20 cellular contexts compared by ENCODE assay signal in the genomic region with DNA sequence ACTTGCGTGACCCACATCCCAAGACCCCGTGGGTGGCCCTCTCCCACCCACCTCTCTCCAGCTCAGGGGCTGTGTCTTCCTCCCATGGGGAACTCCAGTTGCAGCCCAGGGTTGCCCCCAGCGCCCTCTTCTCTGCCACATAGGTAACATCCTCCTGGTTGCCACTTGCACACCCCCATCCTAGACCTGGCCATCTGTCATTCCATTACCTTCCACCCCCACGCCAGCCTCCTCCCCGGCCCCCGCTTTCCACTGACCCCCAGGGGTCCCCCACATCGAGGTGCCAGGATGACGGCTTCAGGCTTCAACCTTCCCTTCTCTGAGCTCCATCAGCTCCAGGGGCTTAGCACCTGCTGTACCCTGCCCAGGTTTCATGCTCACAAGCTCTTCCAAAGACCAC. TPM values are rescaled to one million over a fixed set of nuclear protein-coding genes. Genes with fewer than 3 reads are reported as not detected.
A peak's percentile ranks its signal among the peaks of the same experiment; 100 is the strongest.
DNase-seq lines count a peak whose midpoint lies in the region; ATAC-seq, FAIRE-seq and TF ChIP-seq lines count a peak whose summit lies in the region.
"Had no signal": no experiment of that assay in that cellular context is flagged by ENCODE, and none has a peak within 500 bp of the region (broad histone marks: within the 10 kb centered on the region; RNA-seq: fewer than 3 reads in every experiment).

No MANE protein-coding gene starts in this region.

- 97% methylated on average over 4 of the region's 8 CpGs; no CpG with 5 or more reads in 1 of the 2 donors for WGBS in gastroesophageal sphincter (ENCODE audit: low coverage in 1 of 2), 2 donors

- TF ChIP-seq POLR2A in gastroesophageal sphincter (IDR thresholded peaks at IDR 0.05) = no peak

- H3K27me3 ChIP-seq in gastroesophageal sphincter = no peaks in the 10 kb centered on the region

- no peak overlapping the region for H3K9ac ChIP-seq in kidney (ENCODE audit: low read length in 2 of 2)

- no peak for TF ChIP-seq EP300 in gastroesophageal sphincter (IDR thresholded peaks at IDR 0.05)

- H3K27me3 Mint-ChIP-seq in activated naive CD8-positive, alpha-beta T cell treated with anti-CD3 and anti-CD28 coated beads, Interleukin-2, amount 50 U/mL, for 24 hours = no peaks in the 10 kb centered on the region
- no peaks in the 10 kb centered on the region for H3K27me3 Mint-ChIP-seq in activated naive CD8-positive, alpha-beta T cell treated with anti-CD3 and anti-CD28 coated beads for 36 hours
- no peaks in the 10 kb centered on the region for H3K27me3 Mint-ChIP-seq in activated T-helper 17 cell treated with anti-CD3 and anti-CD28 coated beads, Interleukin-2, amount 50 U/mL, for 72 hours
- peaks cover 0 to 8% of the 10 kb centered on the region in 2 donors for H3K27me3 Mint-ChIP-seq in stimulated activated naive B cell treated with anti-CD40 and anti-IgM and Interleukin-4, amounts not matched to agents 10 μg/mL and 1 μg/mL and 100 μg/mL, for 72 hours

- H3K9me3 Mint-ChIP-seq in activated naive CD8-positive, alpha-beta T cell treated with anti-CD3 and anti-CD28 coated beads, Interleukin-2, amount 50 U/mL, for 24 hours = no peaks in the 10 kb centered on the region
- H3K9me3 Mint-ChIP-seq in activated naive CD8-positive, alpha-beta T cell treated with anti-CD3 and anti-CD28 coated beads for 36 hours = peaks cover 9% of the 10 kb centered on the region
- no peaks in the 10 kb centered on the region for H3K9me3 Mint-ChIP-seq in activated T-helper 17 cell treated with anti-CD3 and anti-CD28 coated beads, Interleukin-2, amount 50 U/mL, for 72 hours
- peaks cover 5 to 12% of the 10 kb centered on the region in 2 donors for H3K9me3 Mint-ChIP-seq in stimulated activated naive B cell treated with anti-CD40 and anti-IgM and Interleukin-4, amounts not matched to agents 10 μg/mL and 1 μg/mL and 100 μg/mL, for 72 hours

- H3K27ac Mint-ChIP-seq in activated naive CD8-positive, alpha-beta T cell treated with anti-CD3 and anti-CD28 coated beads, Interleukin-2, amount 50 U/mL, for 24 hours = peak overlapping the region; percentile 60
- no peak overlapping the region for H3K27ac Mint-ChIP-seq in activated naive CD8-positive, alpha-beta T cell treated with anti-CD3 and anti-CD28 coated beads for 36 hours
- H3K27ac Mint-ChIP-seq in activated T-helper 17 cell treated with anti-CD3 and anti-CD28 coated beads, Interleukin-2, amount 50 U/mL, for 72 hours = no peak overlapping the region
- peak overlapping the region; percentile 51 for H3K27ac Mint-ChIP-seq in stimulated activated naive B cell treated with anti-CD40 and anti-IgM and Interleukin-4, amounts not matched to agents 10 μg/mL and 1 μg/mL and 100 μg/mL, for 72 hours
- H3K27ac Mint-ChIP-seq: GM23338 had no signal

- H3K27ac ChIP-seq in kidney (ENCODE audit: low read depth in 2 of 2, low read length in 2 of 2) (no peak overlapping the region), gastroesophageal sphincter (no peak overlapping the region)
- H3K27ac ChIP-seq: 22Rv1, A549, C4-2B had no signal

- H3K9me3 ChIP-seq in kidney (ENCODE audit: control insufficient read depth in 1 of 2, low read length in 2 of 2) = no peaks in the 10 kb centered on the region
- peaks cover 0 to 6% (median 0%) of the 10 kb centered on the region in 3 donors for H3K9me3 ChIP-seq in gastroesophageal sphincter
- H3K9me3 ChIP-seq: A549 had no signal

- no peak overlapping the region for H3K4me3 Mint-ChIP-seq in activated naive CD8-positive, alpha-beta T cell treated with anti-CD3 and anti-CD28 coated beads, Interleukin-2, amount 50 U/mL, for 24 hours
- H3K4me3 Mint-ChIP-seq in activated naive CD8-positive, alpha-beta T cell treated with anti-CD3 and anti-CD28 coated beads for 36 hours = no peak overlapping the region
- H3K4me3 Mint-ChIP-seq in activated T-helper 17 cell treated with anti-CD3 and anti-CD28 coated beads, Interleukin-2, amount 50 U/mL, for 72 hours = no peak overlapping the region
- no peak overlapping the region for H3K4me3 Mint-ChIP-seq in stimulated activated naive B cell treated with anti-CD40 and anti-IgM and Interleukin-4, amounts not matched to agents 10 μg/mL and 1 μg/mL and 100 μg/mL, for 72 hours
- H3K4me3 Mint-ChIP-seq: CD4-positive, alpha-beta memory T cell; GM23338 had no signal

- H3K4me3 ChIP-seq in kidney (ENCODE audit: low read length in 2 of 2) = no peak overlapping the region
- H3K4me3 ChIP-seq in gastroesophageal sphincter = no peak overlapping the region
- H3K4me3 ChIP-seq: A549, GM23338 had no signal

- peak; percentile 33 for ATAC-seq in activated naive CD8-positive, alpha-beta T cell treated with anti-CD3 and anti-CD28 coated beads, Interleukin-2, amount 50 U/mL, for 24 hours
- ATAC-seq in activated T-helper 17 cell treated with anti-CD3 and anti-CD28 coated beads, Interleukin-2, amount 50 U/mL, for 72 hours (replicated peaks) = peak; percentile 7
- ATAC-seq in stimulated activated naive B cell treated with anti-CD40 and anti-IgM and Interleukin-4, amounts not matched to agents 10 μg/mL and 1 μg/mL and 100 μg/mL, for 72 hours (replicated peaks) = no peak
- ATAC-seq in left colon = no peak
- no peak for ATAC-seq in gastroesophageal sphincter
- ATAC-seq: A549, GM23338 had no signal

- intact Hi-C loops in kidney (cut with DNase I) (no loop called here), left colon (cut with DNase I, micrococcal nuclease) (no loop called here)

- H3K4me1 ChIP-seq in kidney (ENCODE audit: control insufficient read depth in 1 of 2, insufficient read depth in 1 of 2, low read depth in 1 of 2, low read length in 2 of 2) (no peaks in the 10 kb centered on the region), gastroesophageal sphincter (no peaks in the 10 kb centered on the region)
- H3K4me1 ChIP-seq: A549 had no signal

- peaks cover 2% of the 10 kb centered on the region for H3K4me1 Mint-ChIP-seq in activated naive CD8-positive, alpha-beta T cell treated with anti-CD3 and anti-CD28 coated beads, Interleukin-2, amount 50 U/mL, for 24 hours
- H3K4me1 Mint-ChIP-seq in activated naive CD8-positive, alpha-beta T cell treated with anti-CD3 and anti-CD28 coated beads for 36 hours = no peaks in the 10 kb centered on the region
- peaks cover 5% of the 10 kb centered on the region for H3K4me1 Mint-ChIP-seq in activated T-helper 17 cell treated with anti-CD3 and anti-CD28 coated beads, Interleukin-2, amount 50 U/mL, for 72 hours
- peaks cover 0 to 2% of the 10 kb centered on the region in 2 donors for H3K4me1 Mint-ChIP-seq in stimulated activated naive B cell treated with anti-CD40 and anti-IgM and Interleukin-4, amounts not matched to agents 10 μg/mL and 1 μg/mL and 100 μg/mL, for 72 hours
- H3K4me1 Mint-ChIP-seq: GM23338 had no signal

- H3K36me3 ChIP-seq in kidney (ENCODE audit: control insufficient read depth in 1 of 2, insufficient read depth in 2 of 2, low read length in 2 of 2) (no peaks in the 10 kb centered on the region), gastroesophageal sphincter (no peaks in the 10 kb centered on the region)

- DNase-seq in activated naive CD8-positive, alpha-beta T cell treated with anti-CD3 and anti-CD28 coated beads, Interleukin-2, amount 50 U/mL, for 24 hours = no peak
- DNase-seq in activated naive CD8-positive, alpha-beta T cell treated with anti-CD3 and anti-CD28 coated beads for 36 hours = no peak
- DNase-seq in kidney (peak; percentile 55), SW480 (ENCODE audit: low spot score) (no peak), left colon (no peak)
- DNase-seq in stimulated activated naive B cell treated with anti-CD40 and anti-IgM and Interleukin-4, amounts not matched to agents 10 μg/mL and 1 μg/mL and 100 μg/mL, for 72 hours = no peak
- DNase-seq: AML-193; Calu3; CD4-positive, alpha-beta memory T cell; DMS79 treated with DMSO at 0.1 percent for 48 hours; GF-D8; HCEC 1CT had no signal

- no peak for FAIRE-seq in kidney (lab: Jason Lieb, UNC)
- FAIRE-seq: A549, H54, HTR-8/SVneo had no signal

- TF ChIP-seq CTCF in kidney (IDR thresholded peaks at IDR 0.05; ENCODE audit: borderline replicate concordance, extremely low read depth, insufficient read depth) (no peak), gastroesophageal sphincter (IDR thresholded peaks at IDR 0.05) (no peak)

- H3K36me3 Mint-ChIP-seq in activated naive CD8-positive, alpha-beta T cell treated with anti-CD3 and anti-CD28 coated beads, Interleukin-2, amount 50 U/mL, for 24 hours (ENCODE audit: low read depth) = no peaks in the 10 kb centered on the region
- no peaks in the 10 kb centered on the region for H3K36me3 Mint-ChIP-seq in activated naive CD8-positive, alpha-beta T cell treated with anti-CD3 and anti-CD28 coated beads for 36 hours
- H3K36me3 Mint-ChIP-seq in activated T-helper 17 cell treated with anti-CD3 and anti-CD28 coated beads, Interleukin-2, amount 50 U/mL, for 72 hours (ENCODE audit: low read depth) = no peaks in the 10 kb centered on the region
- H3K36me3 Mint-ChIP-seq in stimulated activated naive B cell treated with anti-CD40 and anti-IgM and Interleukin-4, amounts not matched to agents 10 μg/mL and 1 μg/mL and 100 μg/mL, for 72 hours = peaks cover 5 to 8% of the 10 kb centered on the region in 2 donors

RNA-seq across cellular contexts. Expression of gene IL3RA, which starts 28.1 kb away (rescaled TPM):
- under 1 TPM in 1 of 2 experiments, not detected in 1; 0.29 TPM for total RNA-seq in activated naive CD8-positive, alpha-beta T cell treated with anti-CD3 and anti-CD28 coated beads for 36 hours
- total RNA-seq in activated T-helper 17 cell treated with anti-CD3 and anti-CD28 coated beads, Interleukin-2, amount 50 U/mL, for 72 hours = 1 to 10 TPM in 1 of 2 donors, under 1 TPM in 1; 0.52 to 1.2 TPM
- 4.6 TPM for total RNA-seq in kidney
- polyA plus RNA-seq in kidney (ENCODE audit: insufficient read depth, low read depth, low replicate concordance) = 10.2 TPM
- total RNA-seq in left colon = 1 to 10 TPM; 3.9 to 9.4 TPM
- 10 to 100 TPM in 1 of 4 donors, 1 to 10 TPM in 3; 3.6 to 10.2 (median 6.7) TPM for total RNA-seq in gastroesophageal sphincter
- total RNA-seq: Calu3, GM23338 had no signal

RNA-seq across cellular contexts. Expression of gene CSF2RA, which starts 39.9 kb away (rescaled TPM):
- not detected for total RNA-seq in activated naive CD8-positive, alpha-beta T cell treated with anti-CD3 and anti-CD28 coated beads for 36 hours
- total RNA-seq in activated T-helper 17 cell treated with anti-CD3 and anti-CD28 coated beads, Interleukin-2, amount 50 U/mL, for 72 hours = under 1 TPM; 0.13 to 0.34 TPM
- total RNA-seq in kidney (15.5 TPM), left colon (1 to 10 TPM; 1.6 to 4.8 TPM), gastroesophageal sphincter (10 to 100 TPM in 1 of 4 donors, 1 to 10 TPM in 3; 1.3 to 10.3 (median 7.7) TPM)
- polyA plus RNA-seq in kidney (ENCODE audit: insufficient read depth, low read depth, low replicate concordance) = 1.9 TPM

Comparison
In these comparisons a context has a peak if more than half of its experiments do, and no peak if none do; other contexts are left out.
1. H3K27ac Mint-ChIP-seq: peak in activated naive CD8-positive, alpha-beta T cell treated with anti-CD3 and anti-CD28 coated beads, Interleukin-2, amount 50 U/mL, for 24 hours (single experiment) and stimulated activated naive B cell treated with anti-CD40 and anti-IgM and Interleukin-4, amounts not matched to agents 10 μg/mL and 1 μg/mL and 100 μg/mL, for 72 hours (single experiment); none in activated naive CD8-positive, alpha-beta T cell treated with anti-CD3 and anti-CD28 coated beads for 36 hours (single experiment) and activated T-helper 17 cell treated with anti-CD3 and anti-CD28 coated beads, Interleukin-2, amount 50 U/mL, for 72 hours (single experiment).
2. ATAC-seq: peak in activated naive CD8-positive, alpha-beta T cell treated with anti-CD3 and anti-CD28 coated beads, Interleukin-2, amount 50 U/mL, for 24 hours (single experiment) and activated T-helper 17 cell treated with anti-CD3 and anti-CD28 coated beads, Interleukin-2, amount 50 U/mL, for 72 hours (single experiment); none in stimulated activated naive B cell treated with anti-CD40 and anti-IgM and Interleukin-4, amounts not matched to agents 10 μg/mL and 1 μg/mL and 100 μg/mL, for 72 hours (0 of 2), left colon (single experiment) and gastroesophageal sphincter (single experiment).